21 cellular contexts compared by ENCODE assay signal in the genomic region with DNA sequence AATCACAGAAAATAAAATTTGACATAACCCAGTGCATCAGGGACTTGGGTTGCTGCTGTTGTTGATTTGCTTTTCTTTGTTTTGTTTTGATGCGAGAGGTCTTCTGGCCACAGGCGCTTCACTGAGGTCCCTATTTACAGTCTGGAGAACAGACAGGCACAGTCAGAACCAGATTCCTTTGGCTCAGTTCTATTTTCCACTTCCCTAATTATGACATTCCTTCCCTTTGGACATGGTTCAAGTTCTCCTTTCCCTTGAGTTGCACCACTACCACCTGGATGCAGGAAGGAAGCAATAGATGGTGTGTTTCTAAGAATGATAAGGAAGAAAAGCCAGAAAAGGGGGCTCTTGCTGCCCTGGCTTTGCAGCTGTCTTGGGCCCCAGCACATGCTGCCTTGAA.
"Had no signal": no experiment of that assay in that cellular context is flagged by ENCODE, and none has a peak within 500 bp of the region (broad histone marks: within the 10 kb centered on the region; RNA-seq: fewer than 3 reads in every experiment).

No MANE protein-coding gene starts in this region.

- H3K9me3 ChIP-seq: tibial artery had no signal

- DNase-seq: activated CD4-positive, alpha-beta T cell treated with anti-CD3 and anti-CD28 coated beads, Interleukin-2, amount 50 U/mL, for 1 hour; activated CD4-positive, CD25-positive, alpha-beta regulatory T cell treated with anti-CD3 and anti-CD28 coated beads, Interleukin-2, amount 50 U/mL, for 72 hours; activated CD8-positive, alpha-beta memory T cell treated with anti-CD3 and anti-CD28 coated beads for 24 hours; activated CD8-positive, alpha-beta memory T cell treated with anti-CD3 and anti-CD28 coated beads, Interleukin-2, amount 50 U/mL, for 48 hours; activated effector memory CD4-positive, alpha-beta T cell treated with Interleukin-2 at 50 U/mL for 16 hours; activated naive CD4-positive, alpha-beta T cell treated with anti-CD3 and anti-CD28 coated beads, Interleukin-2, amount 10 ng/mL, durations not matched to agents 7 days and 5 days; activated naive CD8-positive, alpha-beta T cell treated with anti-CD3 and anti-CD28 coated beads, Interleukin-2, amount 50 U/mL, for 24 hours; activated T-cell treated with anti-CD3 and anti-CD28 coated beads, Interleukin-2, amount 50 U/mL, for 48 hours; cortex of kidney; effector CD4-positive, alpha-beta T cell; naive thymus-derived CD4-positive, alpha-beta T cell; posterior cingulate gyrus; stimulated activated CD4-positive, alpha-beta T cell treated with anti-CD3 and anti-CD28 coated beads, Interleukin-12 subunit alpha, Interleukin-12 subunit beta, amount 100 ng/mL, for 4 hours; stimulated activated CD4-positive, alpha-beta T cell treated with anti-CD3 and anti-CD28 coated beads, Interleukin-1b, Interleukin-23, amount 100 ng/mL, for 48 hours; stimulated activated CD8-positive, alpha-beta memory T cell treated with anti-CD3 and anti-CD28 coated beads, Interleukin-4, amount 100 ng/mL, for 48 hours; stimulated activated naive CD4-positive, alpha-beta T cell treated with Interleukin-2 at 50 U/mL for 16 hours; T-helper 1 cell; T1000; tibial artery had no signal

- H3K27me3 ChIP-seq: tibial artery had no signal

- H3K4me3 ChIP-seq: lung, tibial artery had no signal

- H3K27ac ChIP-seq: tibial artery had no signal

- ATAC-seq: activated naive CD8-positive, alpha-beta T cell treated with anti-CD3 and anti-CD28 coated beads, Interleukin-2, amount 50 U/mL, for 24 hours; esophagus mucosa; naive thymus-derived CD4-positive, alpha-beta T cell had no signal

- H3K36me3 ChIP-seq: tibial artery had no signal
